ENCODE assay signal across 7 cellular contexts in genomic region chr2:131684631-131685315, GRCh38.
DNase-seq lines count a peak whose midpoint lies in the region; ATAC-seq and TF ChIP-seq lines count a peak whose summit lies in the region.
"Not testable (repeated sequence)": the region's sequence is repeated elsewhere in the genome, so short reads cannot be mapped to it uniquely, and the experiment has no call there.

No MANE protein-coding gene starts in this region.

- peak overlapping the region; percentile 13 for H3K4me3 ChIP-seq in CD4-positive, CD25-positive, alpha-beta regulatory T cell (ENCODE audit: low read depth, low read length)
- H3K4me3 ChIP-seq in SJCRH30, result peak overlapping the region; percentile 31
- H3K4me3 ChIP-seq in foreskin fibroblast (ENCODE audit: low read depth in 1 of 2, low read length in 2 of 2), result peak overlapping the region; percentile 27 to 81

- not testable (repeated sequence) for H3K27me3 Mint-ChIP-seq in CD4-positive, CD25-positive, alpha-beta regulatory T cell; activated naive CD8-positive, alpha-beta T cell; chondrocyte (ENCODE audit: low read depth); neural crest cell (ENCODE audit: low read depth)

- ATAC-seq in CD4-positive, CD25-positive, alpha-beta regulatory T cell (ENCODE audit: low read depth in 2 of 2), result not testable (repeated sequence)

- TF ChIP-seq CTCF in chondrocyte (IDR thresholded peaks at IDR 0.05); foreskin fibroblast (IDR thresholded peaks at IDR 0.05; ENCODE audit: low read depth, low read length); neural crest cell (conservative IDR thresholded peaks at IDR 0.05): not testable (repeated sequence)

- H3K9me3 ChIP-seq in CD4-positive, CD25-positive, alpha-beta regulatory T cell (ENCODE audit: control insufficient read depth in 2 of 2, low read length in 2 of 2); SJCRH30 (replicated peaks): not testable (repeated sequence)

- H3K27ac Mint-ChIP-seq in CD4-positive, CD25-positive, alpha-beta regulatory T cell, result peak overlapping the region in 1 of 3 donors; percentile 37
- not testable (repeated sequence) for H3K27ac Mint-ChIP-seq in activated naive CD8-positive, alpha-beta T cell; neural crest cell (ENCODE audit: unreplicated experiment)
- peak overlapping the region; percentile 97 for H3K27ac Mint-ChIP-seq in chondrocyte (ENCODE audit: unreplicated experiment)

- not testable (repeated sequence) for H3K36me3 ChIP-seq in CD4-positive, CD25-positive, alpha-beta regulatory T cell (ENCODE audit: control insufficient read depth, insufficient read depth, low read length); SJCRH30

- not testable (repeated sequence) for H3K27ac ChIP-seq in CD4-positive, CD25-positive, alpha-beta regulatory T cell (ENCODE audit: insufficient read depth, low read length, poor library complexity, severe bottlenecking)
- H3K27ac ChIP-seq in SJCRH30, result peak overlapping the region; percentile 66

- not testable (repeated sequence) for H3K9me3 Mint-ChIP-seq in CD4-positive, CD25-positive, alpha-beta regulatory T cell; activated naive CD8-positive, alpha-beta T cell (ENCODE audit: low read depth); chondrocyte (ENCODE audit: low read depth); neural crest cell

- peak overlapping the region in 3 of 4 donors; percentile 8 to 95 (median 10) for H3K4me3 Mint-ChIP-seq in CD4-positive, CD25-positive, alpha-beta regulatory T cell
- peak overlapping the region; percentile 53 for H3K4me3 Mint-ChIP-seq in activated naive CD8-positive, alpha-beta T cell
- peak overlapping the region; percentile 95 for H3K4me3 Mint-ChIP-seq in chondrocyte (ENCODE audit: unreplicated experiment)
- peak overlapping the region; percentile 95 for H3K4me3 Mint-ChIP-seq in neural crest cell

- H3K4me1 ChIP-seq in CD4-positive, CD25-positive, alpha-beta regulatory T cell (ENCODE audit: control insufficient read depth, insufficient read depth, low read length, poor library complexity, severe bottlenecking), result peaks cover 13% of the 10 kb centered on the region
- H3K4me1 ChIP-seq in SJCRH30, result not testable (repeated sequence)

- DNase-seq in CD4-positive, CD25-positive, alpha-beta regulatory T cell; SJCRH30; chondrocyte (ENCODE audit: low spot score); neural crest cell (ENCODE audit: low read depth, low spot score): not testable (repeated sequence)
- DNase-seq in HS-5 (ENCODE audit: low read depth) (peak; percentile 53), foreskin fibroblast (peak; percentile 25 to 56)

- peaks cover 15% of the 10 kb centered on the region for H3K36me3 Mint-ChIP-seq in CD4-positive, CD25-positive, alpha-beta regulatory T cell
- peaks cover 10% of the 10 kb centered on the region for H3K36me3 Mint-ChIP-seq in activated naive CD8-positive, alpha-beta T cell
- H3K36me3 Mint-ChIP-seq in chondrocyte (ENCODE audit: low read depth), result peaks cover 14% of the 10 kb centered on the region
- H3K36me3 Mint-ChIP-seq in neural crest cell (ENCODE audit: low read depth), result peaks cover 17% of the 10 kb centered on the region

- H3K27me3 ChIP-seq in CD4-positive, CD25-positive, alpha-beta regulatory T cell (ENCODE audit: control insufficient read depth, insufficient read depth, low read length); SJCRH30: not testable (repeated sequence)

- H3K4me1 Mint-ChIP-seq in CD4-positive, CD25-positive, alpha-beta regulatory T cell, result peaks cover 20 to 61% (median 36%) of the 10 kb centered on the region in 4 donors
- peaks cover 40% of the 10 kb centered on the region for H3K4me1 Mint-ChIP-seq in activated naive CD8-positive, alpha-beta T cell (ENCODE audit: low read depth)
- H3K4me1 Mint-ChIP-seq in chondrocyte (ENCODE audit: low read depth), result peaks cover 66% of the 10 kb centered on the region
- H3K4me1 Mint-ChIP-seq in neural crest cell, result peaks cover 41% of the 10 kb centered on the region

Comparison
In these comparisons a context has a peak if more than half of its experiments do, and no peak if none do; other contexts are left out.
1. H3K4me3 Mint-ChIP-seq: peak in every context shown above with its lines; median percentile 95 in chondrocyte; 95 in neural crest cell; 53 in activated naive CD8-positive, alpha-beta T cell; 10 in CD4-positive, CD25-positive, alpha-beta regulatory T cell.